Comparison of ENCODE assay signal across 3 cellular contexts in the genomic region with DNA sequence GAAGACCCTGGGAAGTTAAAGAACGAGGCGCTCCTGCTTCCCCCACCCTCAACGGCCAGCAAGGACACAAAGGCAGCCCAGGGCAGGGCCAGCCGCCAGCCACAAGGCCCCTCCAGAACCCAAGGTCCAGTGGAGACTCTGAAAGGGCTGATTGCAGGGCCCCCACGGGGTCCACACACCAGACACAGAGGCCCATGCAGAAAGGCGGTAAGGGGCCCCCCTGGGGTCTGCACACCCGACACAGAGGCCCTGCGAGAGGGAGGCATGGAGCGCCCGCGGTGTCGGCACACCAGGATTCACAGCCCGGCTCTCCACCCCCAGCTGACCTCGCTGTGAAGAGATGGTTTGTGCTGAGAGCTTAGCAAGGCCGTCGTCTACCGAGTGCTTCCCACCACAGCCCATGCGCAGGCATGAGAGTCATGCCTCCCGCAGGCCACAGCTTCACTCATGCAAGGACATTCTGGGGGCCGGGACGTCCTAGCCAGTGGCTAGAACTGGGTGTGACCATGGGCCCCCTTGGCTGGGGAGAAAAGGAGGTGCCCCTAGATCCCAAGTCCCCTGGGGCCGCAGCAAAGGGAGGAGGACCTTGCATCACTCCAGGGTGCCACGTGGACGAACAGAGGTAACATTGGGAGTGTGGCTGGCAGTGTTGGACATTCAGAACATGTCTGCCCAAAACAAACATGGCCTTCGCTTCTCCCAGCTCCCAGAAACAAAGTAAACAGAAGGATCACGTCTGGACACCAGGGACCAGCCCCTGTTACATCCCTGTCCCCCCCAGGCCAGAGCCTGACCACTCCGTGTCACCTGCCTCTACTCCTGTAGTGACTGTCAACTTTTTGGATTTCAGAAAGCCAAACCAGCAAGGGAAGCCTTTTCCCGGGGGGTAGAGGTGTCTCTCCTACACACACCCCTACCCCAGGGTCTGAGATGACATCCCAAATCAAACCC.
TF ChIP-seq lines count a peak whose summit lies in the region.

No MANE protein-coding gene starts in this region.

TF ChIP-seq in GM23338, 12 proteins besides CTCF, POLR2A, EP300 and RAD21 (continued from another document and continues in another):
- TF ChIP-seq, protein P1, sequence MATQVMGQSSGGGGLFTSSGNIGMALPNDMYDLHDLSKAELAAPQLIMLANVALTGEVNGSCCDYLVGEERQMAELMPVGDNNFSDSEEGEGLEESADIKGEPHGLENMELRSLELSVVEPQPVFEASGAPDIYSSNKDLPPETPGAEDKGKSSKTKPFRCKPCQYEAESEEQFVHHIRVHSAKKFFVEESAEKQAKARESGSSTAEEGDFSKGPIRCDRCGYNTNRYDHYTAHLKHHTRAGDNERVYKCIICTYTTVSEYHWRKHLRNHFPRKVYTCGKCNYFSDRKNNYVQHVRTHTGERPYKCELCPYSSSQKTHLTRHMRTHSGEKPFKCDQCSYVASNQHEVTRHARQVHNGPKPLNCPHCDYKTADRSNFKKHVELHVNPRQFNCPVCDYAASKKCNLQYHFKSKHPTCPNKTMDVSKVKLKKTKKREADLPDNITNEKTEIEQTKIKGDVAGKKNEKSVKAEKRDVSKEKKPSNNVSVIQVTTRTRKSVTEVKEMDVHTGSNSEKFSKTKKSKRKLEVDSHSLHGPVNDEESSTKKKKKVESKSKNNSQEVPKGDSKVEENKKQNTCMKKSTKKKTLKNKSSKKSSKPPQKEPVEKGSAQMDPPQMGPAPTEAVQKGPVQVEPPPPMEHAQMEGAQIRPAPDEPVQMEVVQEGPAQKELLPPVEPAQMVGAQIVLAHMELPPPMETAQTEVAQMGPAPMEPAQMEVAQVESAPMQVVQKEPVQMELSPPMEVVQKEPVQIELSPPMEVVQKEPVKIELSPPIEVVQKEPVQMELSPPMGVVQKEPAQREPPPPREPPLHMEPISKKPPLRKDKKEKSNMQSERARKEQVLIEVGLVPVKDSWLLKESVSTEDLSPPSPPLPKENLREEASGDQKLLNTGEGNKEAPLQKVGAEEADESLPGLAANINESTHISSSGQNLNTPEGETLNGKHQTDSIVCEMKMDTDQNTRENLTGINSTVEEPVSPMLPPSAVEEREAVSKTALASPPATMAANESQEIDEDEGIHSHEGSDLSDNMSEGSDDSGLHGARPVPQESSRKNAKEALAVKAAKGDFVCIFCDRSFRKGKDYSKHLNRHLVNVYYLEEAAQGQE (IDR thresholded peaks at IDR 0.05; ENCODE audit: unreplicated experiment), result no peak
- TF ChIP-seq EZH2 (IDR thresholded peaks at IDR 0.05; ENCODE audit: low read depth, unreplicated experiment), result no peak
- TF ChIP-seq, protein P2, sequence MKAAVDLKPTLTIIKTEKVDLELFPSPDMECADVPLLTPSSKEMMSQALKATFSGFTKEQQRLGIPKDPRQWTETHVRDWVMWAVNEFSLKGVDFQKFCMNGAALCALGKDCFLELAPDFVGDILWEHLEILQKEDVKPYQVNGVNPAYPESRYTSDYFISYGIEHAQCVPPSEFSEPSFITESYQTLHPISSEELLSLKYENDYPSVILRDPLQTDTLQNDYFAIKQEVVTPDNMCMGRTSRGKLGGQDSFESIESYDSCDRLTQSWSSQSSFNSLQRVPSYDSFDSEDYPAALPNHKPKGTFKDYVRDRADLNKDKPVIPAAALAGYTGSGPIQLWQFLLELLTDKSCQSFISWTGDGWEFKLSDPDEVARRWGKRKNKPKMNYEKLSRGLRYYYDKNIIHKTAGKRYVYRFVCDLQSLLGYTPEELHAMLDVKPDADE (IDR thresholded peaks at IDR 0.05), result no peak

TF ChIP-seq in WTC11, 78 proteins besides CTCF, POLR2A, EP300 and RAD21:
- TF ChIP-seq, protein P3, sequence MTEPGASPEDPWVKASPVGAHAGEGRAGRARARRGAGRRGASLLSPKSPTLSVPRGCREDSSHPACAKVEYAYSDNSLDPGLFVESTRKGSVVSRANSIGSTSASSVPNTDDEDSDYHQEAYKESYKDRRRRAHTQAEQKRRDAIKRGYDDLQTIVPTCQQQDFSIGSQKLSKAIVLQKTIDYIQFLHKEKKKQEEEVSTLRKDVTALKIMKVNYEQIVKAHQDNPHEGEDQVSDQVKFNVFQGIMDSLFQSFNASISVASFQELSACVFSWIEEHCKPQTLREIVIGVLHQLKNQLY (CRISPR knock-in tag; IDR thresholded peaks at IDR 0.05), result no peak
- TF ChIP-seq GABPB1 (CRISPR knock-in tag; IDR thresholded peaks at IDR 0.05), result peak; percentile 99

TF ChIP-seq in liver, 16 proteins besides CTCF, POLR2A, EP300 and RAD21 (continued from another document):
- peak; percentile 97 for TF ChIP-seq FOXA1 (IDR thresholded peaks at IDR 0.05)
- TF ChIP-seq FOXA2 (IDR thresholded peaks at IDR 0.05), result peak; percentile 96
- TF ChIP-seq, protein P4, sequence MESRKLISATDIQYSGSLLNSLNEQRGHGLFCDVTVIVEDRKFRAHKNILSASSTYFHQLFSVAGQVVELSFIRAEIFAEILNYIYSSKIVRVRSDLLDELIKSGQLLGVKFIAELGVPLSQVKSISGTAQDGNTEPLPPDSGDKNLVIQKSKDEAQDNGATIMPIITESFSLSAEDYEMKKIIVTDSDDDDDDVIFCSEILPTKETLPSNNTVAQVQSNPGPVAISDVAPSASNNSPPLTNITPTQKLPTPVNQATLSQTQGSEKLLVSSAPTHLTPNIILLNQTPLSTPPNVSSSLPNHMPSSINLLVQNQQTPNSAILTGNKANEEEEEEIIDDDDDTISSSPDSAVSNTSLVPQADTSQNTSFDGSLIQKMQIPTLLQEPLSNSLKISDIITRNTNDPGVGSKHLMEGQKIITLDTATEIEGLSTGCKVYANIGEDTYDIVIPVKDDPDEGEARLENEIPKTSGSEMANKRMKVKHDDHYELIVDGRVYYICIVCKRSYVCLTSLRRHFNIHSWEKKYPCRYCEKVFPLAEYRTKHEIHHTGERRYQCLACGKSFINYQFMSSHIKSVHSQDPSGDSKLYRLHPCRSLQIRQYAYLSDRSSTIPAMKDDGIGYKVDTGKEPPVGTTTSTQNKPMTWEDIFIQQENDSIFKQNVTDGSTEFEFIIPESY (IDR thresholded peaks at IDR 0.05), result no peak
- TF ChIP-seq SP1 (IDR thresholded peaks at IDR 0.05), result peak; percentile 69
- peak in 1 of 2 donors; percentile 46 for TF ChIP-seq EGR1 (IDR thresholded peaks at IDR 0.05; ENCODE audit: low read depth in 2 of 2)
- peak; percentile 59 to 92 for TF ChIP-seq RXRA (IDR thresholded peaks at IDR 0.05)
- TF ChIP-seq, protein P1 (IDR thresholded peaks at IDR 0.05), result peak; percentile 77
- peak; percentile 51 to 85 for TF ChIP-seq HNF4A (conservative IDR thresholded peaks at IDR 0.05)
- TF ChIP-seq, protein P5, sequence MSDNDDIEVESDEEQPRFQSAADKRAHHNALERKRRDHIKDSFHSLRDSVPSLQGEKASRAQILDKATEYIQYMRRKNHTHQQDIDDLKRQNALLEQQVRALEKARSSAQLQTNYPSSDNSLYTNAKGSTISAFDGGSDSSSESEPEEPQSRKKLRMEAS (IDR thresholded peaks at IDR 0.05), result peak; percentile 88
